In the genomic region with DNA sequence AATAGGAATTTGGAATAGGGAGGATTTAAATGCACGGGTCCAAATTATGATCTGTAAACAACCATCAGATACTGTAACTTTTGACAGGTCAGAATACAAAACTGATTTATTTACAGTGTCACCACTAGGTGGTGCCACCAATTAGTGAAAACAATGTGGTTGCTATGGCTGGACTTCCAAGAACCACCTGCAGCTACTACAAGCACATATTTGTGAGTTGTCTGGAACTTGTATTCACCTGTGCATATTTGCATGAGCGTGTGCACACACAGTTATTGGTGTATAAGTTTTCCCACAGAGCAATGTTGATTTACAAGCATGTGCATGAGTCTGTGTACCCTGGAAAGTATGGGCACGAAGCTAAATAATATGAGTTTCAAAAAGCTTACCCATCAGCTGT, we compare ENCODE assay signal across 8 cellular contexts. TPM values are rescaled to one million over a fixed set of nuclear protein-coding genes. Genes with fewer than 3 reads are reported as not detected.
A peak's percentile ranks its signal among the peaks of the same experiment; 100 is the strongest.
DNase-seq lines count a peak whose midpoint lies in the region; ATAC-seq and TF ChIP-seq lines count a peak whose summit lies in the region.

No MANE protein-coding gene starts in this region.

- H3K27ac ChIP-seq in heart right ventricle, result peak overlapping the region in 1 of 10 donors; percentile 98

- no peak overlapping the region for H3K27ac Mint-ChIP-seq in mesothelial cell of epicardium

- H3K4me1 ChIP-seq in heart right ventricle, result peaks cover 19 to 53% (median 50%) of the 10 kb centered on the region in 9 donors

- H3K4me3 Mint-ChIP-seq in mesothelial cell of epicardium, result no peak overlapping the region

- H3K9me3 ChIP-seq in heart right ventricle, result no peaks in the 10 kb centered on the region

- peak in 1 of 2 donors; percentile 55 for DNase-seq in heart right ventricle
- no peak for DNase-seq in Right ventricle myocardium inferior (ENCODE audit: missing footprints)
- peak; percentile 28 to 34 for DNase-seq in Kasumi-1 (lab: John Stamatoyannopoulos, UW)
- DNase-seq in RKO (ENCODE audit: low spot score), result peak; percentile 71
- peak; percentile 79 for DNase-seq in choroid plexus epithelial cell (ENCODE audit: low read depth)
- no peak for DNase-seq in mesothelial cell of epicardium (ENCODE audit: low spot score in 2 of 2, unreplicated experiment in 2 of 2)
- DNase-seq in activated effector memory CD4-positive, alpha-beta T cell treated with anti-CD3 and anti-CD28 coated beads, Interleukin-2, amount 50 U/mL, for 16 hours, result no peak

- WGBS in heart right ventricle, 2 donors, result 34 to 36% methylated on average over 3 of the region's 3 CpGs

- H3K27me3 Mint-ChIP-seq in mesothelial cell of epicardium (ENCODE audit: low read depth), result peaks cover 29% of the 10 kb centered on the region

- no peaks in the 10 kb centered on the region for H3K9me3 Mint-ChIP-seq in mesothelial cell of epicardium

- peaks cover 38% of the 10 kb centered on the region for H3K4me1 Mint-ChIP-seq in mesothelial cell of epicardium

- H3K4me3 ChIP-seq in heart right ventricle (no peak overlapping the region), choroid plexus epithelial cell (ENCODE audit: low read depth, low read length) (no peak overlapping the region)

- no peaks in the 10 kb centered on the region for H3K36me3 ChIP-seq in heart right ventricle

- TF ChIP-seq CTCF in heart right ventricle (IDR thresholded peaks at IDR 0.05), result peak; percentile 61 to 82 (median 77)
- TF ChIP-seq CTCF in choroid plexus epithelial cell (conservative IDR thresholded peaks at IDR 0.05; ENCODE audit: low read depth, low read length), result peak; percentile 59
- TF ChIP-seq CTCF in mesothelial cell of epicardium (IDR thresholded peaks at IDR 0.05; ENCODE audit: unreplicated experiment), result peak; percentile 77

- no peaks in the 10 kb centered on the region for H3K27me3 ChIP-seq in heart right ventricle

- intact Hi-C loops in heart right ventricle (cut with DNase I), result loop anchor here in 8 of 10 donors (1.0 to 10.0 kb wide), 7 partner anchors 39 to 248 kb away; a partner anchor contains a TSS
- intact Hi-C loops in Right ventricle myocardium inferior (cut with DNase I), result loop anchor here (1.0 kb wide), 2 partner anchors 42 to 120 kb away; no protein-coding TSS in a partner anchor

- no peaks in the 10 kb centered on the region for H3K36me3 Mint-ChIP-seq in mesothelial cell of epicardium

- ATAC-seq in heart right ventricle (no peak), Right ventricle myocardium inferior (no peak), GM18867 (IDR thresholded peaks at IDR 0.05; ENCODE audit: unreplicated experiment) (no peak)

RNA-seq across cellular contexts. Expression of a gene that starts 3.0 kb away (rescaled TPM):
- total RNA-seq in heart right ventricle, result 1 to 10 TPM; 1.5 to 6.1 (median 2.2) TPM
- 10 to 100 TPM in 1 of 2 donors, 1 to 10 TPM in 1; 7.2 to 13.9 TPM for polyA plus RNA-seq in heart right ventricle
- 8.1 TPM for total RNA-seq in Right ventricle myocardium inferior
- total RNA-seq in mesothelial cell of epicardium, result 0.72 to 1.2 TPM (median 1.0 TPM) in 3 replicates

RNA-seq across cellular contexts. Expression of a gene that starts 6.2 kb away (rescaled TPM):
- total RNA-seq in heart right ventricle, result 10 to 100 TPM in 2 of 10 donors, 1 to 10 TPM in 8; 2.8 to 14.4 (median 5.0) TPM
- 10 to 100 TPM in 1 of 2 donors, 1 to 10 TPM in 1; 7.4 to 20.8 TPM for polyA plus RNA-seq in heart right ventricle
- total RNA-seq in Right ventricle myocardium inferior, result 9.6 TPM
- 0.14 to 0.47 TPM (median 0.27 TPM) in 3 replicates for total RNA-seq in mesothelial cell of epicardium

RNA-seq across cellular contexts. Expression of a gene that starts 32.8 kb away (rescaled TPM):
- not detected for total RNA-seq in heart right ventricle
- polyA plus RNA-seq in heart right ventricle, result not detected
- total RNA-seq in Right ventricle myocardium inferior, result not detected
- not detected in 3 replicates for total RNA-seq in mesothelial cell of epicardium

RNA-seq across cellular contexts. Expression of a gene that starts 54.9 kb away (rescaled TPM):
- not detected for total RNA-seq in heart right ventricle
- not detected for polyA plus RNA-seq in heart right ventricle
- total RNA-seq in Right ventricle myocardium inferior, result not detected
- not detected in 3 replicates for total RNA-seq in mesothelial cell of epicardium

Comparison
In these comparisons a context has a peak if more than half of its experiments do, and no peak if none do; other contexts are left out.
1. DNase-seq: peak in Kasumi-1 (2 of 2), RKO (single experiment) and choroid plexus epithelial cell (single experiment); none in Right ventricle myocardium inferior (single experiment), mesothelial cell of epicardium (0 of 2) and activated effector memory CD4-positive, alpha-beta T cell treated with anti-CD3 and anti-CD28 coated beads, Interleukin-2, amount 50 U/mL, for 16 hours (single experiment).
2. Peak in every context shown above with its lines, with median percentiles within 50 percentile points of each other: CTCF ChIP-seq.